In genomic region chr7:42720871-42721835, GRCh38 we compare ENCODE assay signal across 30 cellular contexts.
A peak's percentile ranks its signal among the peaks of the same experiment; 100 is the strongest.
DNase-seq lines count a peak whose midpoint lies in the region; ATAC-seq, FAIRE-seq and TF ChIP-seq lines count a peak whose summit lies in the region.
"Had no signal": no experiment of that assay in that cellular context is flagged by ENCODE, and none has a peak within 500 bp of the region (broad histone marks: within the 10 kb centered on the region; RNA-seq: fewer than 3 reads in every experiment).

No MANE protein-coding gene starts in this region.

- no peak for FAIRE-seq in kidney (lab: Jason Lieb, UNC)
- FAIRE-seq: bronchial epithelial cell, D721Med, small intestine had no signal

- no peak overlapping the region for H3K27ac ChIP-seq in kidney (ENCODE audit: low read depth in 2 of 2, low read length in 2 of 2)
- H3K27ac ChIP-seq: adrenal gland, colonic mucosa, esophagus squamous epithelium, gastroesophageal sphincter, GM23248, left lung had no signal

- H3K4me3 ChIP-seq in H7 (ENCODE audit: insufficient read depth, low read depth, low read length) (no peak overlapping the region), astrocyte of the spinal cord (ENCODE audit: low read depth, low read length) (no peak overlapping the region), kidney (ENCODE audit: low read length in 2 of 2) (no peak overlapping the region)
- H3K4me3 ChIP-seq: adrenal gland, colonic mucosa, esophagus squamous epithelium, gastroesophageal sphincter, GM23248, left lung had no signal

- in situ Hi-C loops in astrocyte of the spinal cord (cut with HindIII; ENCODE audit: low sequenced_read_pairs): no loop called here

- DNase-seq in H7: peak; percentile 43
- peak; percentile 15 for DNase-seq in astrocyte of the spinal cord (ENCODE audit: low read depth, low spot score)
- DNase-seq in kidney: peak; percentile 63
- DNase-seq in activated CD4-positive, alpha-beta T cell treated with anti-CD3 and anti-CD28 coated beads for 4 hours: no peak
- no peak for DNase-seq in stimulated activated CD4-positive, alpha-beta T cell treated with anti-CD3 and anti-CD28 coated beads, Interleukin-2, amount 100 ng/mL, for 24 hours
- no peak for DNase-seq in activated effector memory CD4-positive, alpha-beta T cell treated with Interleukin-2 at 50 U/mL for 16 hours
- DNase-seq: activated CD4-positive, alpha-beta T cell treated with anti-CD3 and anti-CD28 coated beads, Interleukin-2, amount 50 U/mL, for 4 hours; activated CD4-positive, CD25-positive, alpha-beta regulatory T cell; activated naive CD4-positive, alpha-beta T cell treated with Interleukin-2 at 50 U/mL for 16 hours; activated T-cell treated with anti-CD3 and anti-CD28 coated beads, Interleukin-2, amount 50 U/mL, for 72 hours; adrenal gland; CD4-positive, alpha-beta T cell; colonic mucosa; effector memory CD8-positive, alpha-beta T cell; esophagus squamous epithelium; GM23248; hypothalamus; left lung; mesendoderm; NCI-H1048; NCI-H1694 treated with DMSO at 0.1 percent for 48 hours; NCI-H524 treated with DMSO at 0.1 percent for 48 hours; NK-92 treated with Interleukin-12 subunit alpha and Interleukin-12 subunit beta, amount 100 ng/mL, for 24 hours; Right ventricle myocardium superior; small intestine; trophoblast cell had no signal

- no peaks in the 10 kb centered on the region for H3K4me1 ChIP-seq in kidney (ENCODE audit: control insufficient read depth in 1 of 2, insufficient read depth in 1 of 2, low read depth in 1 of 2, low read length in 2 of 2)
- H3K4me1 ChIP-seq: adrenal gland, colonic mucosa, esophagus squamous epithelium, gastroesophageal sphincter, left lung had no signal

- H3K9ac ChIP-seq in kidney (ENCODE audit: low read length in 2 of 2): no peak overlapping the region
- H3K9ac ChIP-seq: GM23248 had no signal

- H3K27me3 ChIP-seq in H7 (ENCODE audit: control insufficient read depth, insufficient read depth, low read length): no peaks in the 10 kb centered on the region
- H3K27me3 ChIP-seq: adrenal gland, colonic mucosa, esophagus squamous epithelium, gastroesophageal sphincter, left lung had no signal

- H3K36me3 ChIP-seq in H7 (replicated peaks; ENCODE audit: control insufficient read depth, insufficient read depth, low read length) (no peaks in the 10 kb centered on the region), kidney (ENCODE audit: control insufficient read depth in 1 of 2, insufficient read depth in 2 of 2, low read length in 2 of 2) (no peaks in the 10 kb centered on the region)
- H3K36me3 ChIP-seq: adrenal gland, colonic mucosa, esophagus squamous epithelium, gastroesophageal sphincter, left lung had no signal

- no peak for ATAC-seq in HG02885 (IDR thresholded peaks at IDR 0.05; ENCODE audit: poor library complexity, unreplicated experiment)
- ATAC-seq: activated T-cell treated with anti-CD3 and anti-CD28 coated beads, Interleukin-2, amount 50 U/mL, for 72 hours; effector memory CD8-positive, alpha-beta T cell; gastroesophageal sphincter; left lung had no signal

- no peaks in the 10 kb centered on the region for H3K9me3 ChIP-seq in kidney (ENCODE audit: control insufficient read depth in 1 of 2, low read length in 2 of 2)
- H3K9me3 ChIP-seq: adrenal gland, colonic mucosa, esophagus squamous epithelium, gastroesophageal sphincter, left lung had no signal

- intact Hi-C loops in kidney (cut with DNase I): no loop called here

- TF ChIP-seq CTCF in astrocyte of the spinal cord (IDR thresholded peaks at IDR 0.05; ENCODE audit: low read depth, low read length) (no peak), kidney (IDR thresholded peaks at IDR 0.05; ENCODE audit: borderline replicate concordance, extremely low read depth, insufficient read depth) (no peak)

Comparison
In these comparisons a context has a peak if more than half of its experiments do, and no peak if none do; other contexts are left out.
1. DNase-seq: peak in H7 (single experiment), astrocyte of the spinal cord (single experiment) and kidney (single experiment); none in activated CD4-positive, alpha-beta T cell treated with anti-CD3 and anti-CD28 coated beads for 4 hours (0 of 2), stimulated activated CD4-positive, alpha-beta T cell treated with anti-CD3 and anti-CD28 coated beads, Interleukin-2, amount 100 ng/mL, for 24 hours (0 of 2) and activated effector memory CD4-positive, alpha-beta T cell treated with Interleukin-2 at 50 U/mL for 16 hours (single experiment).